In genomic region chr10:5563237-5563961, GRCh38 we compare ENCODE assay signal across 10 cellular contexts.
DNase-seq lines count a peak whose midpoint lies in the region; ATAC-seq and TF ChIP-seq lines count a peak whose summit lies in the region.
"Had no signal": no experiment of that assay in that cellular context is flagged by ENCODE, and none has a peak within 500 bp of the region (broad histone marks: within the 10 kb centered on the region; RNA-seq: fewer than 3 reads in every experiment).

No MANE protein-coding gene starts in this region.

- peaks cover 5% of the 10 kb centered on the region for H3K36me3 Mint-ChIP-seq in central memory CD8-positive, alpha-beta T cell (ENCODE audit: insufficient read depth)
- H3K36me3 Mint-ChIP-seq in nephron progenitor cell (ENCODE audit: low read depth): no peaks in the 10 kb centered on the region

- peak overlapping the region; percentile 63 for H3K4me3 Mint-ChIP-seq in central memory CD8-positive, alpha-beta T cell
- peak overlapping the region; percentile 52 for H3K4me3 Mint-ChIP-seq in nephron progenitor cell

- H3K4me1 Mint-ChIP-seq in central memory CD8-positive, alpha-beta T cell: peaks cover 13% of the 10 kb centered on the region
- peaks cover 69% of the 10 kb centered on the region for H3K4me1 Mint-ChIP-seq in nephron progenitor cell

- TF ChIP-seq CTCF in nephron progenitor cell (IDR thresholded peaks at IDR 0.05): no peak

- no peak overlapping the region for H3K27ac Mint-ChIP-seq in central memory CD8-positive, alpha-beta T cell (ENCODE audit: low read depth)
- peak overlapping the region; percentile 91 for H3K27ac Mint-ChIP-seq in nephron progenitor cell

- DNase-seq in AG20443 (ENCODE audit: low spot score) (peak; percentile 55), ELR (ENCODE audit: low read depth) (peak; percentile 77), nephron progenitor cell (peak; percentile 37), C1 segment of cervical spinal cord (lab: John Stamatoyannopoulos, UW) (no peak), NCI-H524 (lab: John Stamatoyannopoulos, UW) (no peak)
- no peak for DNase-seq in central memory CD8-positive, alpha-beta T cell (ENCODE audit: low spot score in 2 of 2)
- DNase-seq: caudate nucleus, NCI-H1436 had no signal

- H3K27me3 Mint-ChIP-seq in central memory CD8-positive, alpha-beta T cell: peaks cover 39% of the 10 kb centered on the region
- H3K27me3 Mint-ChIP-seq in nephron progenitor cell (ENCODE audit: low read depth, poor library complexity): no peaks in the 10 kb centered on the region

- ATAC-seq in central memory CD8-positive, alpha-beta T cell (replicated peaks; ENCODE audit: extremely low read depth, poor library complexity, severe bottlenecking): no peak
- ATAC-seq in GM19397 (IDR thresholded peaks at IDR 0.05; ENCODE audit: unreplicated experiment) (no peak), GM18873 (IDR thresholded peaks at IDR 0.05; ENCODE audit: low FRiP score, unreplicated experiment) (no peak)

- no peaks in the 10 kb centered on the region for H3K9me3 Mint-ChIP-seq in central memory CD8-positive, alpha-beta T cell
- H3K9me3 Mint-ChIP-seq in nephron progenitor cell: no peaks in the 10 kb centered on the region

Comparison
In these comparisons a context has a peak if more than half of its experiments do, and no peak if none do; other contexts are left out.
1. DNase-seq: peak in AG20443 (single experiment), ELR (single experiment) and nephron progenitor cell (single experiment); none in central memory CD8-positive, alpha-beta T cell (0 of 2), C1 segment of cervical spinal cord (0 of 14) and NCI-H524 (0 of 2).